8 cellular contexts compared by ENCODE assay signal in genomic region chr4:128810871-128811570, GRCh38. TPM values are rescaled to one million over a fixed set of nuclear protein-coding genes. Genes with fewer than 3 reads are reported as not detected.
DNase-seq lines count a peak whose midpoint lies in the region; FAIRE-seq lines count a peak whose summit lies in the region.

No MANE protein-coding gene starts in this region.

- H3K27ac ChIP-seq in subcutaneous abdominal adipose tissue (ENCODE audit: low read depth, low read length): peak overlapping the region; percentile 89

- H3K4me3 ChIP-seq in HAP-1: peak overlapping the region; percentile 79
- H3K4me3 ChIP-seq in MG63: peak overlapping the region; percentile 78
- H3K4me3 ChIP-seq in neuron (ENCODE audit: low read length): peak overlapping the region; percentile 57
- H3K4me3 ChIP-seq in subcutaneous abdominal adipose tissue (ENCODE audit: low read depth in 1 of 5, low read length in 5 of 5): peak overlapping the region; percentile 88 to 99 (median 92)

- no peaks in the 10 kb centered on the region for H3K36me3 ChIP-seq in HAP-1 (replicated peaks)
- no peaks in the 10 kb centered on the region for H3K36me3 ChIP-seq in MG63
- H3K36me3 ChIP-seq in neuron (ENCODE audit: insufficient read depth, low read length): peaks cover under 1% of the 10 kb centered on the region
- no peaks in the 10 kb centered on the region for H3K36me3 ChIP-seq in subcutaneous abdominal adipose tissue (ENCODE audit: control insufficient read depth in 5 of 5, insufficient read depth in 5 of 5, low read length in 5 of 5)

- DNase-seq in HAP-1 (ENCODE audit: low spot score in 2 of 2) (peak; percentile 93 to 94), MG63 (peak; percentile 84), SIG-M5 treated with dmso at 0.1 percent for 504 hours (lab: John Stamatoyannopoulos, UW; ENCODE audit: unreplicated experiment) (peak; percentile 82), foreskin melanocyte (peak; percentile 56)
- peak; percentile 56 to 75 (median 68) for DNase-seq in activated naive CD4-positive, alpha-beta T cell (lab: John Stamatoyannopoulos, UW)

- H3K9ac ChIP-seq in subcutaneous abdominal adipose tissue (ENCODE audit: low read length in 5 of 5): peak overlapping the region; percentile 68 to 82 (median 79)

- H2AFZ ChIP-seq in neuron (ENCODE audit: low read depth, low read length): peak overlapping the region; percentile 48

- in situ Hi-C loops in HAP-1 (cut with MboI; ENCODE audit: low sequenced_read_pairs): loop anchor here (25.0 kb wide), 1 partner anchor 224 kb away; no protein-coding TSS in a partner anchor

- peak; percentile 93 for FAIRE-seq in G401.6 (lab: Jason Lieb, UNC)

- peaks cover 11% of the 10 kb centered on the region for H3K4me1 ChIP-seq in HAP-1
- peaks cover 6% of the 10 kb centered on the region for H3K4me1 ChIP-seq in neuron (ENCODE audit: insufficient read depth, low read length)
- peaks cover 0 to 28% (median 24%) of the 10 kb centered on the region in 5 donors for H3K4me1 ChIP-seq in subcutaneous abdominal adipose tissue (ENCODE audit: control insufficient read depth in 5 of 5, insufficient read depth in 5 of 5, low read length in 5 of 5)

- H3K27me3 ChIP-seq in HAP-1 (ENCODE audit: low read depth) (no peaks in the 10 kb centered on the region), MG63 (no peaks in the 10 kb centered on the region), neuron (ENCODE audit: insufficient read depth, low read length) (no peaks in the 10 kb centered on the region), subcutaneous abdominal adipose tissue (ENCODE audit: control insufficient read depth in 5 of 5, insufficient read depth in 4 of 5, low read length in 5 of 5) (no peaks in the 10 kb centered on the region)

- H3K9me3 ChIP-seq in HAP-1: no peaks in the 10 kb centered on the region
- no peaks in the 10 kb centered on the region for H3K9me3 ChIP-seq in MG63
- no peaks in the 10 kb centered on the region for H3K9me3 ChIP-seq in neuron (ENCODE audit: low read length)
- H3K9me3 ChIP-seq in subcutaneous abdominal adipose tissue (ENCODE audit: control insufficient read depth in 5 of 5, low read length in 5 of 5): no peaks in the 10 kb centered on the region

RNA-seq across cellular contexts. Expression of gene JADE1, which starts 1.5 kb away (rescaled TPM):
- total RNA-seq in MG63 (2014; rRNA removed; shearing (Covaris generic); ENCODE audit: low replicate concordance): 15.5 and 16.4 TPM in 2 replicates

Comparison
In these comparisons a context has a peak if more than half of its experiments do, and no peak if none do; other contexts are left out.
1. Peak in every context shown above with its lines: DNase-seq, H3K4me3 ChIP-seq and H3K27ac ChIP-seq.